Comparison of ENCODE assay signal across 8 cellular contexts in genomic region chr6:117463762-117464665, GRCh38. TPM values are rescaled to one million over a fixed set of nuclear protein-coding genes. Genes with fewer than 3 reads are reported as not detected.
DNase-seq lines count a peak whose midpoint lies in the region; ATAC-seq and TF ChIP-seq lines count a peak whose summit lies in the region.

No MANE protein-coding gene starts in this region.

- H3K79me1 ChIP-seq in mesendoderm (ENCODE audit: low read length): no peaks in the 10 kb centered on the region

- CTCF ChIA-PET in CD8-positive, alpha-beta T cell (lab: Charles Lee): interaction anchor here (1.2 to 3.3 kb wide), 2 partner anchors 14 to 143 kb away, joined by 3 to 16 read pairs; no protein-coding TSS in a partner anchor

- no peak overlapping the region for H4K8ac ChIP-seq in mesendoderm (ENCODE audit: low read depth, low read length)

- no peak overlapping the region for H2AK5ac ChIP-seq in mesendoderm (ENCODE audit: low read length)

- H3K36me3 Mint-ChIP-seq in CD8-positive, alpha-beta T cell: no peaks in the 10 kb centered on the region

- no peak overlapping the region for H3K18ac ChIP-seq in mesendoderm (ENCODE audit: low read length)

- TF ChIP-seq CTCF in CD8-positive, alpha-beta T cell (IDR thresholded peaks at IDR 0.05): no peak
- no peak for TF ChIP-seq CTCF in OCI-LY3 (IDR thresholded peaks at IDR 0.05; ENCODE audit: low read depth, low read length)

- H4K5ac ChIP-seq in mesendoderm (ENCODE audit: low read length): no peak overlapping the region

- WGBS in mesendoderm (ENCODE audit: extremely low coverage, insufficient coverage, low lambda C conversion rate): no CpG with 5 or more reads among the region's 4 CpGs

- no peaks in the 10 kb centered on the region for H3K9me2 ChIP-seq in Karpas-422 (replicated peaks; ENCODE audit: insufficient read depth, low read length)

- H3K27ac Mint-ChIP-seq in CD8-positive, alpha-beta T cell: no peak overlapping the region

- H3K4me2 ChIP-seq in OCI-LY3 (ENCODE audit: low read length): peak overlapping the region; percentile 17; the same call in 1 of the 2 replicates
- no peak overlapping the region for H3K4me2 ChIP-seq in Karpas-422 (ENCODE audit: low read depth, low read length, poor library complexity, severe bottlenecking)
- no peak overlapping the region for H3K4me2 ChIP-seq in mesendoderm (ENCODE audit: low read length)

- intact Hi-C loops in CD8-positive, alpha-beta T cell (cut with DNase I, micrococcal nuclease): loop anchor here in 1 of 2 experiments (2.0 kb wide), 1 partner anchor 13 kb away; no protein-coding TSS in a partner anchor

- H2BK15ac ChIP-seq in mesendoderm (replicated peaks; ENCODE audit: low read depth): no peak overlapping the region

- H4K20me1 ChIP-seq in OCI-LY3 (ENCODE audit: insufficient read depth, low read length) (no peaks in the 10 kb centered on the region), Karpas-422 (ENCODE audit: insufficient read depth, low read depth, low read length) (no peaks in the 10 kb centered on the region)

- peaks cover 2% of the 10 kb centered on the region for H3K4me1 Mint-ChIP-seq in CD8-positive, alpha-beta T cell (ENCODE audit: low read depth)

- no peak overlapping the region for H3K27ac ChIP-seq in CD8-positive, alpha-beta T cell (ENCODE audit: low read depth, low read length)
- no peak overlapping the region for H3K27ac ChIP-seq in OCI-LY3 (ENCODE audit: low read length)
- H3K27ac ChIP-seq in Karpas-422 (ENCODE audit: low read length): no peak overlapping the region
- H3K27ac ChIP-seq in mesendoderm (ENCODE audit: low read depth, low read length): no peak overlapping the region

- no peaks in the 10 kb centered on the region for H3K9me3 Mint-ChIP-seq in CD8-positive, alpha-beta T cell

- no peak overlapping the region for H3K23ac ChIP-seq in mesendoderm (ENCODE audit: low read length)

- no peaks in the 10 kb centered on the region for H3K79me2 ChIP-seq in OCI-LY3 (ENCODE audit: low read length)
- no peaks in the 10 kb centered on the region for H3K79me2 ChIP-seq in Karpas-422 (ENCODE audit: low read length)
- H3K79me2 ChIP-seq in mesendoderm (ENCODE audit: control insufficient read depth, insufficient read depth, low read length): no peaks in the 10 kb centered on the region

- no peak overlapping the region for H3K9ac ChIP-seq in OCI-LY3 (ENCODE audit: low read length)
- no peak overlapping the region for H3K9ac ChIP-seq in Karpas-422 (ENCODE audit: low read length)
- H3K9ac ChIP-seq in mesendoderm (ENCODE audit: low read length): no peak overlapping the region

- H3K4ac ChIP-seq in mesendoderm (ENCODE audit: low read depth, low read length): no peak overlapping the region

- H3K56ac ChIP-seq in mesendoderm (ENCODE audit: low read length): no peak overlapping the region

- H3K4me3 ChIP-seq in CD8-positive, alpha-beta T cell (ENCODE audit: low read depth, low read length): no peak overlapping the region
- no peak overlapping the region for H3K4me3 ChIP-seq in OCI-LY3 (ENCODE audit: low read length)
- no peak overlapping the region for H3K4me3 ChIP-seq in Karpas-422 (ENCODE audit: low read length)
- no peak overlapping the region for H3K4me3 ChIP-seq in mesendoderm (ENCODE audit: low read length)

- no peaks in the 10 kb centered on the region for H3K36me3 ChIP-seq in CD8-positive, alpha-beta T cell (ENCODE audit: insufficient read depth, low read length)
- no peaks in the 10 kb centered on the region for H3K36me3 ChIP-seq in OCI-LY3 (replicated peaks; ENCODE audit: low read depth, low read length)
- H3K36me3 ChIP-seq in Karpas-422 (ENCODE audit: insufficient read depth, low read length): no peaks in the 10 kb centered on the region
- no peaks in the 10 kb centered on the region for H3K36me3 ChIP-seq in mesendoderm (ENCODE audit: control insufficient read depth, insufficient read depth, low read length)

- POLR2A ChIA-PET in CD8-positive, alpha-beta T cell (lab: Charles Lee): no interaction called here

- H3K9me3 ChIP-seq in CD8-positive, alpha-beta T cell (ENCODE audit: low read length): no peaks in the 10 kb centered on the region
- no peaks in the 10 kb centered on the region for H3K9me3 ChIP-seq in OCI-LY3 (ENCODE audit: insufficient read depth, low read length)
- no peaks in the 10 kb centered on the region for H3K9me3 ChIP-seq in Karpas-422 (ENCODE audit: low read length)

- H2BK5ac ChIP-seq in mesendoderm (ENCODE audit: low read length): no peak overlapping the region

- H3K27me3 Mint-ChIP-seq in CD8-positive, alpha-beta T cell (ENCODE audit: low read depth): peaks cover 2% of the 10 kb centered on the region

- ATAC-seq in CD8-positive, alpha-beta T cell: peak; percentile 48
- peak; percentile 56 for ATAC-seq in GM21576 (IDR thresholded peaks at IDR 0.05; ENCODE audit: unreplicated experiment)

- DNase-seq in CD8-positive, alpha-beta T cell: no peak
- DNase-seq in fibroblast of gingiva (ENCODE audit: low read depth): peak; percentile 46
- no peak for DNase-seq in Karpas-422
- no peak for DNase-seq in GF-D8 (lab: John Stamatoyannopoulos, UW)
- DNase-seq in mesendoderm: no peak
- DNase-seq in NCI-H1417 treated with DMSO at 0.1 percent for 48 hours (lab: John Stamatoyannopoulos, UW): no peak

- no peaks in the 10 kb centered on the region for H3K27me3 ChIP-seq in CD8-positive, alpha-beta T cell (ENCODE audit: insufficient read depth, low read length)
- H3K27me3 ChIP-seq in OCI-LY3 (ENCODE audit: low read depth, low read length): no peaks in the 10 kb centered on the region
- H3K27me3 ChIP-seq in Karpas-422 (ENCODE audit: low read length): no peaks in the 10 kb centered on the region
- no peaks in the 10 kb centered on the region for H3K27me3 ChIP-seq in mesendoderm (ENCODE audit: insufficient read depth, low read length, poor library complexity)

- H3K4me1 ChIP-seq in CD8-positive, alpha-beta T cell (ENCODE audit: insufficient read depth, low read length): no peaks in the 10 kb centered on the region
- H3K4me1 ChIP-seq in OCI-LY3 (ENCODE audit: low read length) (peaks cover 4% of the 10 kb centered on the region), Karpas-422 (ENCODE audit: low read length) (no peaks in the 10 kb centered on the region), mesendoderm (ENCODE audit: control insufficient read depth, low read depth, low read length) (no peaks in the 10 kb centered on the region)

- no peak overlapping the region for H3K4me3 Mint-ChIP-seq in CD8-positive, alpha-beta T cell

- H2AFZ ChIP-seq in OCI-LY3 (ENCODE audit: low read depth, low read length): no peak overlapping the region
- H2AFZ ChIP-seq in Karpas-422 (ENCODE audit: low read length): no peak overlapping the region

- H2BK120ac ChIP-seq in mesendoderm (ENCODE audit: low read depth, low read length): no peak overlapping the region

RNA-seq across cellular contexts. Expression of gene DCBLD1, which starts 18.5 kb away (rescaled TPM):
- 1 to 10 TPM; 2.0 to 2.1 TPM for total RNA-seq in CD8-positive, alpha-beta T cell
- not detected in 2 replicates for total RNA-seq in Karpas-422 (2014; rRNA removed; shearing (Covaris generic); ENCODE audit: low replicate concordance)
- polyA plus RNA-seq in mesendoderm (2013, experiment 1 of 2): 9.6 TPM
- polyA plus RNA-seq in mesendoderm (2013, experiment 2 of 2): 9.6 TPM

RNA-seq across cellular contexts. Expression of gene ROS1, which starts 38.3 kb away (rescaled TPM):
- not detected for total RNA-seq in CD8-positive, alpha-beta T cell
- not detected in 2 replicates for total RNA-seq in Karpas-422 (2014; rRNA removed; shearing (Covaris generic); ENCODE audit: low replicate concordance)
- polyA plus RNA-seq in mesendoderm (2013, experiment 1 of 2): not detected
- polyA plus RNA-seq in mesendoderm (2013, experiment 2 of 2): not detected
